ENCODE assay signal across 8 cellular contexts in genomic region chr15:43824302-43825246, GRCh38. TPM values are rescaled to one million over a fixed set of nuclear protein-coding genes. Genes with fewer than 3 reads are reported as not detected.
DNase-seq lines count a peak whose midpoint lies in the region; ATAC-seq and TF ChIP-seq lines count a peak whose summit lies in the region.

TSS of gene MFAP1 (minus strand) at chr15:43824690. CDS start at chr15:43824569, 121 bp downstream.

- peak; percentile 92 for DNase-seq in DMS53 treated with DMSO at 0.1 percent for 48 hours (lab: John Stamatoyannopoulos, UW; ENCODE audit: unreplicated experiment)
- DNase-seq in GM23338 (ENCODE audit: low spot score): peak; percentile 97
- peak; percentile 96 for DNase-seq in LHCN-M2 (ENCODE audit: low read depth)
- peak; percentile 95 for DNase-seq in RPMI8226
- peak; percentile 75 to 84 for DNase-seq in activated T-helper 1 cell treated with anti-CD3 and anti-CD28 coated beads, Interleukin-2, amount 50 U/mL, for 16 hours (ENCODE audit: low read depth in 1 of 2, low spot score in 1 of 2)
- peak; percentile 96 for DNase-seq in fibroblast of gingiva (ENCODE audit: low read depth)
- DNase-seq in naive B cell: peak; percentile 87

- H3K27me3 Mint-ChIP-seq in GM23338 (ENCODE audit: insufficient read depth, low read depth, poor library complexity): peaks cover 27% of the 10 kb centered on the region
- no peaks in the 10 kb centered on the region for H3K27me3 Mint-ChIP-seq in naive B cell
- no peaks in the 10 kb centered on the region for H3K27me3 Mint-ChIP-seq in stimulated activated memory B cell treated with anti-CD40 and anti-IgM and Interleukin-4, amounts not matched to agents 10 μg/mL and 1 μg/mL and 100 μg/mL, for 72 hours

- peaks cover 32% of the 10 kb centered on the region for H3K36me3 Mint-ChIP-seq in GM23338 (ENCODE audit: low read depth)
- H3K36me3 Mint-ChIP-seq in naive B cell: no peaks in the 10 kb centered on the region
- H3K36me3 Mint-ChIP-seq in stimulated activated memory B cell treated with anti-CD40 and anti-IgM and Interleukin-4, amounts not matched to agents 10 μg/mL and 1 μg/mL and 100 μg/mL, for 72 hours: peaks cover 17% of the 10 kb centered on the region

- peaks cover 10% of the 10 kb centered on the region for H4K20me1 ChIP-seq in GM23338 (replicated peaks; ENCODE audit: insufficient read depth)

- H3K4me1 Mint-ChIP-seq in GM23338: peaks cover 4% of the 10 kb centered on the region; the same call in 1 of the 3 replicates
- H3K4me1 Mint-ChIP-seq in naive B cell: peaks cover 34 to 65% (median 48%) of the 10 kb centered on the region in 3 donors
- H3K4me1 Mint-ChIP-seq in stimulated activated memory B cell treated with anti-CD40 and anti-IgM and Interleukin-4, amounts not matched to agents 10 μg/mL and 1 μg/mL and 100 μg/mL, for 72 hours: peaks cover 48% of the 10 kb centered on the region

- H3K9me3 Mint-ChIP-seq in GM23338 (peaks cover 23% of the 10 kb centered on the region), naive B cell (no peaks in the 10 kb centered on the region)
- no peaks in the 10 kb centered on the region for H3K9me3 Mint-ChIP-seq in stimulated activated memory B cell treated with anti-CD40 and anti-IgM and Interleukin-4, amounts not matched to agents 10 μg/mL and 1 μg/mL and 100 μg/mL, for 72 hours

- peaks cover 47% of the 10 kb centered on the region for H3K79me2 ChIP-seq in GM23338 (replicated peaks; ENCODE audit: insufficient read depth)

- peaks cover 12% of the 10 kb centered on the region for H3K9me2 ChIP-seq in GM23338 (ENCODE audit: insufficient read depth)

- H3K4me3 ChIP-seq in GM23338: peak within 1 kb of the TSS; percentile 61

- peak within 1 kb of the TSS; percentile 96 for H3K4me3 Mint-ChIP-seq in GM23338
- H3K4me3 Mint-ChIP-seq in naive B cell: peak within 1 kb of the TSS; percentile 90 to 99 (median 98)
- H3K4me3 Mint-ChIP-seq in stimulated activated memory B cell treated with anti-CD40 and anti-IgM and Interleukin-4, amounts not matched to agents 10 μg/mL and 1 μg/mL and 100 μg/mL, for 72 hours: peak within 1 kb of the TSS; percentile 99

- H3K27ac Mint-ChIP-seq in GM23338: peak within 1 kb of the TSS; percentile 95
- peak within 1 kb of the TSS; percentile 96 to 100 (median 98) for H3K27ac Mint-ChIP-seq in naive B cell
- H3K27ac Mint-ChIP-seq in stimulated activated memory B cell treated with anti-CD40 and anti-IgM and Interleukin-4, amounts not matched to agents 10 μg/mL and 1 μg/mL and 100 μg/mL, for 72 hours: peak within 1 kb of the TSS; percentile 94

- peak; percentile 88 for ATAC-seq in GM23338
- ATAC-seq in naive B cell (ENCODE audit: low read depth in 2 of 2): peak; percentile 88 to 90
- ATAC-seq in stimulated activated memory B cell treated with anti-CD40 and anti-IgM and Interleukin-4, amounts not matched to agents 10 μg/mL and 1 μg/mL and 100 μg/mL, for 72 hours: peak; percentile 91

- TF ChIP-seq CTCF in GM23338 (conservative IDR thresholded peaks at IDR 0.05; ENCODE audit: low read depth in 2 of 2): no peak

- H3K4me2 ChIP-seq in GM23338: peak within 1 kb of the TSS; percentile 74

- H3F3A ChIP-seq in GM23338 (replicated peaks; ENCODE audit: low read depth): peaks cover 14% of the 10 kb centered on the region

- H3K4me1 ChIP-seq in GM23338 (ENCODE audit: insufficient read depth): no peaks in the 10 kb centered on the region

- peak within 1 kb of the TSS; percentile 86; the same call in 1 of the 2 replicates for H2AFZ ChIP-seq in GM23338

- no peaks in the 10 kb centered on the region; the same call in 1 of the 2 replicates for H3K36me3 ChIP-seq in GM23338 (ENCODE audit: insufficient read depth)

- H3K27ac ChIP-seq in GM23338 (ENCODE audit: low read depth): peak within 1 kb of the TSS; percentile 81

- peaks cover 15% of the 10 kb centered on the region for H3K27me3 ChIP-seq in GM23338 (ENCODE audit: insufficient read depth)

TF ChIP-seq in GM23338, 12 proteins besides CTCF, POLR2A, EP300 and RAD21:
- TF ChIP-seq CREB1 (CRISPR knock-in tag; IDR thresholded peaks at IDR 0.05; ENCODE audit: low read depth): peak; percentile 84
- no peak for TF ChIP-seq ZNF331 (CRISPR knock-in tag; IDR thresholded peaks at IDR 0.05; ENCODE audit: low read depth)
- no peak for TF ChIP-seq EZH2phosphoT487 (IDR thresholded peaks at IDR 0.05; ENCODE audit: unreplicated experiment)
- TF ChIP-seq POLR2AphosphoS5 (IDR thresholded peaks at IDR 0.05; ENCODE audit: low read depth): peak; percentile 98
- peak; percentile 78 for TF ChIP-seq ETS1 (IDR thresholded peaks at IDR 0.05)

RNA-seq across cellular contexts. Expression of gene MFAP1, which starts in this region (rescaled TPM):
- total RNA-seq in GM23338 (2014; rRNA removed; shearing (Covaris generic)): 18.4 and 24.5 TPM in 2 replicates
- polyA plus RNA-seq in GM23338 (2016; fragmentation: Nextera tagmentation; extraction: Ambion mirVana) (33.6 and 34.9 TPM in 2 replicates), naive B cell (ENCODE audit: low read depth in 6 of 6) (10 to 100 TPM in 3 of 6 donors, 1 to 10 TPM in 3; 7.2 to 17.0 (median 10.8) TPM)
- 31.0 and 36.4 TPM in 2 replicates for total RNA-seq in LHCN-M2 (2014; rRNA removed)
- 26.9 TPM for polyA plus RNA-seq in LHCN-M2 (2012)

Comparison
In these comparisons a context has a peak if more than half of its experiments do, and no peak if none do; other contexts are left out.
1. Peak in every context shown above with its lines: DNase-seq, ATAC-seq, H3K4me3 ChIP-seq and H3K27ac ChIP-seq.